8 cellular contexts compared by ENCODE assay signal in genomic region chr9:70412678-70413426, GRCh38. TPM values are rescaled to one million over a fixed set of nuclear protein-coding genes. Genes with fewer than 3 reads are reported as not detected.
DNase-seq lines count a peak whose midpoint lies in the region; ATAC-seq and TF ChIP-seq lines count a peak whose summit lies in the region.

No MANE protein-coding gene starts in this region.

- no peak for TF ChIP-seq CTCF in HFF-Myc (IDR thresholded peaks at IDR 0.05; ENCODE audit: low read depth, low read length, missing control alignments)
- no peak for TF ChIP-seq CTCF in PC-9 (conservative IDR thresholded peaks at IDR 0.05)
- no peak for TF ChIP-seq CTCF in type B pancreatic cell (conservative IDR thresholded peaks at IDR 0.05)

- H3K9me3 ChIP-seq in CD4-positive, alpha-beta memory T cell (ENCODE audit: control insufficient read depth in 1 of 2, low read length in 2 of 2) = no peaks in the 10 kb centered on the region
- H3K9me3 ChIP-seq in PC-9 (ENCODE audit: insufficient read depth, low read depth) = no peaks in the 10 kb centered on the region
- no peaks in the 10 kb centered on the region for H3K9me3 ChIP-seq in naive thymus-derived CD4-positive, alpha-beta T cell (ENCODE audit: control insufficient read depth in 2 of 3, low read length in 3 of 3)

- no TSS peak for BruUV-seq in PC-9 (replicated peaks; lab: Mats Ljungman, UMichigan)

- peaks cover 30% of the 10 kb centered on the region; the same call in 1 of the 2 replicates for H3F3A ChIP-seq in PC-9 (ENCODE audit: insufficient read depth, low read depth)

- H3K27me3 Mint-ChIP-seq in CD4-positive, alpha-beta memory T cell = peaks cover 0 to 2% of the 10 kb centered on the region in 2 donors
- peaks cover 5% of the 10 kb centered on the region for H3K27me3 Mint-ChIP-seq in activated naive CD4-positive, alpha-beta T cell treated with anti-CD3 and anti-CD28 coated beads, Interleukin-2, amount 10 ng/mL, durations not matched to agents 7 days and 5 days
- H3K27me3 Mint-ChIP-seq in naive thymus-derived CD4-positive, alpha-beta T cell = peaks cover 0 to 3% (median 0%) of the 10 kb centered on the region in 5 donors
- H3K27me3 Mint-ChIP-seq in type B pancreatic cell = peaks cover 11% of the 10 kb centered on the region

- H3K9me3 Mint-ChIP-seq in CD4-positive, alpha-beta memory T cell = peaks cover 0 to 3% (median 0%) of the 10 kb centered on the region in 8 donors
- no peaks in the 10 kb centered on the region for H3K9me3 Mint-ChIP-seq in activated naive CD4-positive, alpha-beta T cell treated with anti-CD3 and anti-CD28 coated beads, Interleukin-2, amount 10 ng/mL, durations not matched to agents 7 days and 5 days
- H3K9me3 Mint-ChIP-seq in naive thymus-derived CD4-positive, alpha-beta T cell = peaks cover 0 to 5% (median 0%) of the 10 kb centered on the region in 11 donors
- H3K9me3 Mint-ChIP-seq in type B pancreatic cell = no peaks in the 10 kb centered on the region

- CTCF ChIA-PET in CD4-positive, alpha-beta memory T cell (lab: Charles Lee; ENCODE audit: partially characterized antibody) = interaction anchor here (1.0 to 1.7 kb wide), 5 partner anchors 9 to 72 kb away, joined by 3 to 8 read pairs (median 4); no protein-coding TSS in a partner anchor
- CTCF ChIA-PET in PC-9 (lab: Charles Lee) = no interaction called here
- CTCF ChIA-PET in activated naive CD4-positive, alpha-beta T cell treated with anti-CD3 and anti-CD28 coated beads, Interleukin-2, amount 10 ng/mL, durations not matched to agents 7 days and 5 days (lab: Charles Lee) = no interaction called here
- CTCF ChIA-PET in naive thymus-derived CD4-positive, alpha-beta T cell (lab: Charles Lee) = interaction anchor here (0.7 to 1.3 kb wide), 2 partner anchors 11 to 189 kb away, joined by 3 read pairs; no protein-coding TSS in a partner anchor

- H3K27ac Mint-ChIP-seq in CD4-positive, alpha-beta memory T cell = peak overlapping the region; percentile 96 to 100 (median 98)
- H3K27ac Mint-ChIP-seq in activated naive CD4-positive, alpha-beta T cell treated with anti-CD3 and anti-CD28 coated beads, Interleukin-2, amount 10 ng/mL, durations not matched to agents 7 days and 5 days = peak overlapping the region; percentile 100
- H3K27ac Mint-ChIP-seq in naive thymus-derived CD4-positive, alpha-beta T cell = peak overlapping the region; percentile 97 to 100 (median 99)
- H3K27ac Mint-ChIP-seq in type B pancreatic cell = peak overlapping the region; percentile 95

- H3K4me1 Mint-ChIP-seq in CD4-positive, alpha-beta memory T cell = peaks cover 31 to 64% (median 46%) of the 10 kb centered on the region in 4 donors
- peaks cover 50% of the 10 kb centered on the region for H3K4me1 Mint-ChIP-seq in activated naive CD4-positive, alpha-beta T cell treated with anti-CD3 and anti-CD28 coated beads, Interleukin-2, amount 10 ng/mL, durations not matched to agents 7 days and 5 days
- peaks cover 20 to 66% (median 47%) of the 10 kb centered on the region in 7 donors for H3K4me1 Mint-ChIP-seq in naive thymus-derived CD4-positive, alpha-beta T cell
- H3K4me1 Mint-ChIP-seq in type B pancreatic cell (ENCODE audit: unreplicated experiment) = peaks cover 32% of the 10 kb centered on the region

- intact Hi-C loops in CD4-positive, alpha-beta memory T cell (cut with micrococcal nuclease) = loop anchor here (5.0 to 10.0 kb wide), 8 partner anchors 36 to 1949 kb away; partner anchors contain the start of genes ABHD17B, APBA1, C9orf85 and CEMIP2
- intact Hi-C loops in PC-9 (cut with micrococcal nuclease; ENCODE audit: unreplicated experiment) = loop anchor here (1.0 kb wide), 1 partner anchor 7 kb away; no protein-coding TSS in a partner anchor
- intact Hi-C loops in naive thymus-derived CD4-positive, alpha-beta T cell (cut with micrococcal nuclease) = loop anchor here (1.0 to 10.0 kb wide), 11 partner anchors 7 to 1954 kb away; partner anchors contain the start of genes CEMIP2 (in 2 of the 2), ABHD17B (in 1 of the 2), C9orf85 (in 1 of the 2) and CFAP95 (in 1 of the 2)

- peak overlapping the region; percentile 94 to 100 (median 99) for H3K4me3 Mint-ChIP-seq in CD4-positive, alpha-beta memory T cell
- peak overlapping the region; percentile 97 for H3K4me3 Mint-ChIP-seq in activated naive CD4-positive, alpha-beta T cell treated with anti-CD3 and anti-CD28 coated beads, Interleukin-2, amount 10 ng/mL, durations not matched to agents 7 days and 5 days
- peak overlapping the region; percentile 91 to 99 (median 98) for H3K4me3 Mint-ChIP-seq in naive thymus-derived CD4-positive, alpha-beta T cell
- H3K4me3 Mint-ChIP-seq in type B pancreatic cell = peak overlapping the region; percentile 99

- no peaks in the 10 kb centered on the region for H3K36me3 ChIP-seq in CD4-positive, alpha-beta memory T cell (ENCODE audit: insufficient read depth, low read length)
- H3K36me3 ChIP-seq in PC-9 (ENCODE audit: low read depth) = no peaks in the 10 kb centered on the region
- peaks cover 0 to 14% (median 0%) of the 10 kb centered on the region in 3 experiments for H3K36me3 ChIP-seq in naive thymus-derived CD4-positive, alpha-beta T cell (ENCODE audit: control insufficient read depth in 2 of 3, insufficient read depth in 3 of 3, low read length in 3 of 3)

- H3K4me3 ChIP-seq in CD4-positive, alpha-beta memory T cell (ENCODE audit: low read length in 2 of 2) = peak overlapping the region; percentile 78 to 95
- H3K4me3 ChIP-seq in HFF-Myc (replicated peaks; ENCODE audit: low read depth, low read length) (peak overlapping the region; percentile 77), PC-9 (peak overlapping the region; percentile 87)
- H3K4me3 ChIP-seq in naive thymus-derived CD4-positive, alpha-beta T cell (ENCODE audit: low read length) = peak overlapping the region; percentile 82

- peaks cover 0 to 20% of the 10 kb centered on the region in 2 donors for H3K36me3 Mint-ChIP-seq in CD4-positive, alpha-beta memory T cell
- H3K36me3 Mint-ChIP-seq in activated naive CD4-positive, alpha-beta T cell treated with anti-CD3 and anti-CD28 coated beads, Interleukin-2, amount 10 ng/mL, durations not matched to agents 7 days and 5 days = peaks cover 12% of the 10 kb centered on the region
- peaks cover 0 to 4% (median 3%) of the 10 kb centered on the region in 5 donors for H3K36me3 Mint-ChIP-seq in naive thymus-derived CD4-positive, alpha-beta T cell
- no peaks in the 10 kb centered on the region for H3K36me3 Mint-ChIP-seq in type B pancreatic cell

- 0 out of 2 replicates have a peak, but pooled peaks cover 10% of the 10 kb centered on the region for H3K79me2 ChIP-seq in PC-9 (ENCODE audit: low read depth)

- no peaks in the 10 kb centered on the region for H3K9me2 ChIP-seq in PC-9 (ENCODE audit: insufficient read depth)

- ATAC-seq in naive thymus-derived CD4-positive, alpha-beta T cell = no peak
- ATAC-seq in GM18867 (IDR thresholded peaks at IDR 0.05; ENCODE audit: unreplicated experiment) = no peak

- peak overlapping the region; percentile 98 for H3K27ac ChIP-seq in CD4-positive, alpha-beta memory T cell (ENCODE audit: low read depth, low read length)
- H3K27ac ChIP-seq in PC-9 = no peak overlapping the region
- peak overlapping the region; percentile 99 for H3K27ac ChIP-seq in naive thymus-derived CD4-positive, alpha-beta T cell (ENCODE audit: low read depth, low read length)

- DNase-seq in CD4-positive, alpha-beta memory T cell = peak in 3 of 5 donors; percentile 47 to 64 (median 62)
- DNase-seq in HFF-Myc (ENCODE audit: extremely low read depth, low read depth) (no peak), PC-9 (peak in 1 of 2 experiments; percentile 58), fibroblast of the conjunctiva (ENCODE audit: low read depth) (peak; percentile 58), type B pancreatic cell (ENCODE audit: extremely low spot score, unreplicated experiment) (peak; percentile 74)
- peak; percentile 50 for DNase-seq in activated naive CD4-positive, alpha-beta T cell treated with anti-CD3 and anti-CD28 coated beads, Interleukin-2, amount 10 ng/mL, durations not matched to agents 7 days and 5 days
- peak in 4 of 9 donors; percentile 27 to 59 (median 40) for DNase-seq in naive thymus-derived CD4-positive, alpha-beta T cell

- peaks cover 50% of the 10 kb centered on the region for H3K4me1 ChIP-seq in CD4-positive, alpha-beta memory T cell (ENCODE audit: insufficient read depth, low read length)
- H3K4me1 ChIP-seq in PC-9 (replicated peaks; ENCODE audit: insufficient read depth) = peaks cover 29% of the 10 kb centered on the region
- H3K4me1 ChIP-seq in naive thymus-derived CD4-positive, alpha-beta T cell (ENCODE audit: control insufficient read depth in 2 of 2, insufficient read depth in 2 of 2, low read length in 2 of 2) = peaks cover 26 to 38% of the 10 kb centered on the region in 2 donors

- H4K20me1 ChIP-seq in PC-9 (ENCODE audit: insufficient read depth) = no peaks in the 10 kb centered on the region

- peak overlapping the region; percentile 89 for H2AFZ ChIP-seq in PC-9

- POLR2A ChIA-PET in CD4-positive, alpha-beta memory T cell (lab: Charles Lee; ENCODE audit: partially characterized antibody) = interaction anchor here (0.6 to 5.9 kb wide), 18 partner anchors 7 to 189 kb away, joined by 3 to 104 read pairs (median 5); partner anchors contain the start of gene SMC5
- POLR2A ChIA-PET in PC-9 (lab: Charles Lee; ENCODE audit: unreplicated experiment) = interaction anchor here (0.6 kb wide), 1 partner anchor 19 kb away, joined by 7 read pairs; no protein-coding TSS in a partner anchor
- POLR2A ChIA-PET in naive thymus-derived CD4-positive, alpha-beta T cell (lab: Charles Lee) = interaction anchor here (0.6 to 3.6 kb wide), 16 partner anchors 9 to 189 kb away, joined by 3 to 61 read pairs (median 4); no protein-coding TSS in a partner anchor

- H3K27me3 ChIP-seq in CD4-positive, alpha-beta memory T cell (ENCODE audit: insufficient read depth, low read length) = no peaks in the 10 kb centered on the region
- no peaks in the 10 kb centered on the region for H3K27me3 ChIP-seq in PC-9 (ENCODE audit: insufficient read depth, low read depth)
- no peaks in the 10 kb centered on the region for H3K27me3 ChIP-seq in naive thymus-derived CD4-positive, alpha-beta T cell (ENCODE audit: control insufficient read depth in 2 of 2, insufficient read depth in 2 of 2, low read length in 2 of 2)

- H3K4me2 ChIP-seq in PC-9 = peak overlapping the region; percentile 80

RNA-seq across cellular contexts. Expression of gene KLF9, which starts 1.6 kb away (rescaled TPM):
- total RNA-seq in CD4-positive, alpha-beta memory T cell = 10 to 100 TPM; 18.6 to 20.6 TPM
- polyA plus RNA-seq in CD4-positive, alpha-beta memory T cell = 1 to 10 TPM; 1.3 to 4.1 TPM
- total RNA-seq in PC-9 (2021) = 7.0 and 9.2 TPM in 2 replicates
- 10 to 100 TPM; 12.6 to 96.7 (median 23.3) TPM for total RNA-seq in naive thymus-derived CD4-positive, alpha-beta T cell
- 1 to 10 TPM; 2.3 to 3.5 TPM for polyA plus RNA-seq in naive thymus-derived CD4-positive, alpha-beta T cell
- total RNA-seq in type B pancreatic cell (ENCODE audit: low replicate concordance) = 16.7 and 21.6 TPM in 2 replicates

Comparison
In these comparisons a context has a peak if more than half of its experiments do, and no peak if none do; other contexts are left out.
1. CTCF ChIA-PET loops: an anchor here in CD4-positive, alpha-beta memory T cell (1.0 to 1.7 kb wide) and naive thymus-derived CD4-positive, alpha-beta T cell (0.7 to 1.3 kb wide); none called in PC-9 and activated naive CD4-positive, alpha-beta T cell treated with anti-CD3 and anti-CD28 coated beads, Interleukin-2, amount 10 ng/mL, durations not matched to agents 7 days and 5 days.